5 cellular contexts compared by ENCODE assay signal in genomic region chr3:189551007-189551406, GRCh38.
"Had no signal": no experiment of that assay in that cellular context is flagged by ENCODE, and none has a peak within 500 bp of the region (broad histone marks: within the 10 kb centered on the region; RNA-seq: fewer than 3 reads in every experiment).

No MANE protein-coding gene starts in this region.

- H3K4me3 ChIP-seq: GM23338 had no signal

- ATAC-seq: GM23338 had no signal

- H3K4me1 Mint-ChIP-seq: GM23338, H9, IgD-negative memory B cell had no signal

- H3K27me3 Mint-ChIP-seq: IgD-negative memory B cell had no signal

- DNase-seq: H9, HCEC 1CT, KBM-7 had no signal

- H3K36me3 Mint-ChIP-seq: IgD-negative memory B cell had no signal

- H3K4me2 ChIP-seq: GM23338 had no signal

- H3K4me3 Mint-ChIP-seq: GM23338, H9, IgD-negative memory B cell had no signal

- H3K9me3 Mint-ChIP-seq: GM23338 had no signal

- H3K27ac Mint-ChIP-seq: GM23338, H9 had no signal
